ENCODE assay signal across 13 cellular contexts in the genomic region with DNA sequence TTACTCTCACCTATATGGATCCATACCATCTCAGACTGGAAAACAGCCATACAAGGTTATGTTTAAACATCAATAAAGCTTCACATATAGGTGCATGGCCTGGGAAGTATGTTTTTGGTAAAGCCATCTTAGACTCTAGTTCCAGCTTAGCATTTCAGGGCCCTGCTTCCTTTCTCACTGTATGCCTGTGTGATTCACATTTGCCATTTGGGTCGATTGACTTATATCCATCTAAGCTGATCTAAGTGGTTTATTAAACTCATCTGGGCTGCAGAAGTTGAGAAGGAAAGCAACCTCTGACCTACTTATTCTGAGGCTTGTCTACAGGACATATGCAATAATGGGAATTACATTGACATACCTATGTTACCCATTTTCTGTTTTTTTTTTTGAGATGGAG. TPM values are rescaled to one million over a fixed set of nuclear protein-coding genes. Genes with fewer than 3 reads are reported as not detected.
DNase-seq lines count a peak whose midpoint lies in the region; ATAC-seq lines count a peak whose summit lies in the region.
"Had no signal": no experiment of that assay in that cellular context is flagged by ENCODE, and none has a peak within 500 bp of the region (broad histone marks: within the 10 kb centered on the region; RNA-seq: fewer than 3 reads in every experiment).

No MANE protein-coding gene starts in this region.

- H3K27me3 Mint-ChIP-seq in activated CD4-positive, alpha-beta memory T cell treated with anti-CD3 and anti-CD28 coated beads for 36 hours: no peaks in the 10 kb centered on the region
- no peaks in the 10 kb centered on the region for H3K27me3 Mint-ChIP-seq in activated CD4-positive, alpha-beta memory T cell treated with anti-CD3 and anti-CD28 coated beads, Interleukin-2, amount 10 ng/mL, durations not matched to agents 7 days and 5 days
- H3K27me3 Mint-ChIP-seq in activated naive CD4-positive, alpha-beta T cell treated with anti-CD3 and anti-CD28 coated beads, Interleukin-2, amount 10 ng/mL, durations not matched to agents 7 days and 5 days: no peaks in the 10 kb centered on the region
- H3K27me3 Mint-ChIP-seq in T-helper 17 cell: no peaks in the 10 kb centered on the region

- H3K27ac Mint-ChIP-seq in activated CD4-positive, alpha-beta memory T cell treated with anti-CD3 and anti-CD28 coated beads for 36 hours: peak overlapping the region; percentile 60
- no peak overlapping the region for H3K27ac Mint-ChIP-seq in activated CD4-positive, alpha-beta memory T cell treated with anti-CD3 and anti-CD28 coated beads, Interleukin-2, amount 10 ng/mL, durations not matched to agents 7 days and 5 days
- peak overlapping the region; percentile 24 for H3K27ac Mint-ChIP-seq in activated naive CD4-positive, alpha-beta T cell treated with anti-CD3 and anti-CD28 coated beads, Interleukin-2, amount 10 ng/mL, durations not matched to agents 7 days and 5 days
- peak overlapping the region; percentile 9 for H3K27ac Mint-ChIP-seq in T-helper 17 cell
- H3K27ac Mint-ChIP-seq: CD14-positive monocyte, GM23338 had no signal

- no peak for DNase-seq in activated CD4-positive, alpha-beta memory T cell treated with anti-CD3 and anti-CD28 coated beads for 36 hours
- DNase-seq in activated CD4-positive, alpha-beta memory T cell treated with anti-CD3 and anti-CD28 coated beads, Interleukin-2, amount 10 ng/mL, durations not matched to agents 7 days and 5 days: no peak
- no peak for DNase-seq in activated naive CD4-positive, alpha-beta T cell treated with anti-CD3 and anti-CD28 coated beads, Interleukin-2, amount 10 ng/mL, durations not matched to agents 7 days and 5 days
- no peak for DNase-seq in activated naive CD4-positive, alpha-beta T cell treated with anti-CD3 and anti-CD28 coated beads, Interleukin-2, amount 50 U/mL, for 16 hours
- no peak for DNase-seq in T-helper 17 cell
- DNase-seq in activated gamma-delta T cell treated with Interleukin-2 at 50 U/mL for 16 hours: no peak
- no peak for DNase-seq in CD1c-positive myeloid dendritic cell (ENCODE audit: extremely low spot score)
- DNase-seq: 8988T, Caco-2, GF-D8, HCEC 1CT had no signal

- intact Hi-C loops in activated CD4-positive, alpha-beta memory T cell treated with anti-CD3 and anti-CD28 coated beads for 36 hours (cut with micrococcal nuclease): no loop called here

- ATAC-seq in T-helper 17 cell: no peak
- ATAC-seq: GM23338 had no signal

- no peak overlapping the region for H3K4me3 Mint-ChIP-seq in activated CD4-positive, alpha-beta memory T cell treated with anti-CD3 and anti-CD28 coated beads for 36 hours
- no peak overlapping the region for H3K4me3 Mint-ChIP-seq in activated CD4-positive, alpha-beta memory T cell treated with anti-CD3 and anti-CD28 coated beads, Interleukin-2, amount 10 ng/mL, durations not matched to agents 7 days and 5 days
- H3K4me3 Mint-ChIP-seq in activated naive CD4-positive, alpha-beta T cell treated with anti-CD3 and anti-CD28 coated beads, Interleukin-2, amount 10 ng/mL, durations not matched to agents 7 days and 5 days: no peak overlapping the region
- H3K4me3 Mint-ChIP-seq in T-helper 17 cell: no peak overlapping the region
- H3K4me3 Mint-ChIP-seq: CD14-positive monocyte, GM23338 had no signal

- no peaks in the 10 kb centered on the region for H3K9me3 Mint-ChIP-seq in activated CD4-positive, alpha-beta memory T cell treated with anti-CD3 and anti-CD28 coated beads for 36 hours
- peaks cover 46% of the 10 kb centered on the region for H3K9me3 Mint-ChIP-seq in activated CD4-positive, alpha-beta memory T cell treated with anti-CD3 and anti-CD28 coated beads, Interleukin-2, amount 10 ng/mL, durations not matched to agents 7 days and 5 days
- peaks cover 47% of the 10 kb centered on the region for H3K9me3 Mint-ChIP-seq in activated naive CD4-positive, alpha-beta T cell treated with anti-CD3 and anti-CD28 coated beads, Interleukin-2, amount 10 ng/mL, durations not matched to agents 7 days and 5 days

- peaks cover 21% of the 10 kb centered on the region for H3K4me1 Mint-ChIP-seq in activated CD4-positive, alpha-beta memory T cell treated with anti-CD3 and anti-CD28 coated beads for 36 hours (ENCODE audit: low read depth)
- H3K4me1 Mint-ChIP-seq in activated CD4-positive, alpha-beta memory T cell treated with anti-CD3 and anti-CD28 coated beads, Interleukin-2, amount 10 ng/mL, durations not matched to agents 7 days and 5 days: no peaks in the 10 kb centered on the region
- H3K4me1 Mint-ChIP-seq in activated naive CD4-positive, alpha-beta T cell treated with anti-CD3 and anti-CD28 coated beads, Interleukin-2, amount 10 ng/mL, durations not matched to agents 7 days and 5 days: no peaks in the 10 kb centered on the region
- peaks cover 12% of the 10 kb centered on the region for H3K4me1 Mint-ChIP-seq in T-helper 17 cell
- H3K4me1 Mint-ChIP-seq: CD14-positive monocyte, GM23338 had no signal

- peaks cover 56% of the 10 kb centered on the region for H3K36me3 Mint-ChIP-seq in activated CD4-positive, alpha-beta memory T cell treated with anti-CD3 and anti-CD28 coated beads for 36 hours
- H3K36me3 Mint-ChIP-seq in activated CD4-positive, alpha-beta memory T cell treated with anti-CD3 and anti-CD28 coated beads, Interleukin-2, amount 10 ng/mL, durations not matched to agents 7 days and 5 days (ENCODE audit: low read depth): peaks cover 83% of the 10 kb centered on the region
- peaks cover 77% of the 10 kb centered on the region for H3K36me3 Mint-ChIP-seq in activated naive CD4-positive, alpha-beta T cell treated with anti-CD3 and anti-CD28 coated beads, Interleukin-2, amount 10 ng/mL, durations not matched to agents 7 days and 5 days
- peaks cover 9% of the 10 kb centered on the region for H3K36me3 Mint-ChIP-seq in T-helper 17 cell (ENCODE audit: low read depth)

- CTCF ChIA-PET in activated CD4-positive, alpha-beta memory T cell treated with anti-CD3 and anti-CD28 coated beads for 36 hours (lab: Charles Lee): no interaction called here
- CTCF ChIA-PET in activated CD4-positive, alpha-beta memory T cell treated with anti-CD3 and anti-CD28 coated beads, Interleukin-2, amount 10 ng/mL, durations not matched to agents 7 days and 5 days (lab: Charles Lee): interaction anchor here (1.3 kb wide), 1 partner anchor 256 kb away, joined by 3 read pairs; no protein-coding TSS in a partner anchor
- CTCF ChIA-PET in activated naive CD4-positive, alpha-beta T cell treated with anti-CD3 and anti-CD28 coated beads, Interleukin-2, amount 10 ng/mL, durations not matched to agents 7 days and 5 days (lab: Charles Lee): no interaction called here

- POLR2A ChIA-PET in activated CD4-positive, alpha-beta memory T cell treated with anti-CD3 and anti-CD28 coated beads for 36 hours (lab: Charles Lee): no interaction called here
- POLR2A ChIA-PET in activated CD4-positive, alpha-beta memory T cell treated with anti-CD3 and anti-CD28 coated beads, Interleukin-2, amount 10 ng/mL, durations not matched to agents 7 days and 5 days (lab: Charles Lee): no interaction called here

- H3K9me3 ChIP-seq in T-helper 17 cell (ENCODE audit: control insufficient read depth, low read length, poor library complexity, severe bottlenecking): no peaks in the 10 kb centered on the region

RNA-seq across cellular contexts. Expression of a gene that starts 33.5 kb away (rescaled TPM):
- total RNA-seq in activated CD4-positive, alpha-beta memory T cell treated with anti-CD3 and anti-CD28 coated beads for 36 hours: 10 to 100 TPM; 32.9 to 39.3 TPM
- 10 to 100 TPM; 24.6 to 25.5 TPM for total RNA-seq in activated CD4-positive, alpha-beta memory T cell treated with anti-CD3 and anti-CD28 coated beads, Interleukin-2, amount 10 ng/mL, durations not matched to agents 7 days and 5 days
- 10 to 100 TPM; 31.7 to 50.6 TPM for total RNA-seq in T-helper 17 cell

RNA-seq across cellular contexts. Expression of a gene that starts 55.1 kb away (rescaled TPM):
- total RNA-seq in activated CD4-positive, alpha-beta memory T cell treated with anti-CD3 and anti-CD28 coated beads for 36 hours: 1 to 10 TPM; 6.8 to 7.9 TPM
- total RNA-seq in activated CD4-positive, alpha-beta memory T cell treated with anti-CD3 and anti-CD28 coated beads, Interleukin-2, amount 10 ng/mL, durations not matched to agents 7 days and 5 days: 1 to 10 TPM; 8.0 to 8.4 TPM
- total RNA-seq in T-helper 17 cell: 10 to 100 TPM; 18.7 to 22.5 TPM
